9 cellular contexts compared by ENCODE assay signal in genomic region chr9:115373000-115373709, GRCh38.
DNase-seq lines count a peak whose midpoint lies in the region; ATAC-seq, FAIRE-seq and TF ChIP-seq lines count a peak whose summit lies in the region.
"Had no signal": no experiment of that assay in that cellular context is flagged by ENCODE, and none has a peak within 500 bp of the region (broad histone marks: within the 10 kb centered on the region; RNA-seq: fewer than 3 reads in every experiment).

No MANE protein-coding gene starts in this region.

- no peaks in the 10 kb centered on the region for H3K79me2 ChIP-seq in K562 (ENCODE audit: control insufficient read depth, insufficient read depth, low read length)

- CTCF ChIA-PET in K562 (lab: Yijun Ruan, JAX; ENCODE audit: low intra/inter-chr PET ratio): no interaction called here

- H3K27ac Mint-ChIP-seq in activated naive CD8-positive, alpha-beta T cell treated with anti-CD3 and anti-CD28 coated beads, Interleukin-2, amount 50 U/mL, for 24 hours: no peak overlapping the region
- H3K27ac Mint-ChIP-seq in activated naive CD8-positive, alpha-beta T cell treated with anti-CD3 and anti-CD28 coated beads for 36 hours: no peak overlapping the region

- H3K4me3 Mint-ChIP-seq in activated naive CD8-positive, alpha-beta T cell treated with anti-CD3 and anti-CD28 coated beads, Interleukin-2, amount 50 U/mL, for 24 hours: no peak overlapping the region
- no peak overlapping the region for H3K4me3 Mint-ChIP-seq in activated naive CD8-positive, alpha-beta T cell treated with anti-CD3 and anti-CD28 coated beads for 36 hours
- H3K4me3 Mint-ChIP-seq: central memory CD8-positive, alpha-beta T cell had no signal

- TF ChIP-seq CTCF in K562 (IDR thresholded peaks at IDR 0.05 in 2 of 3, conservative IDR thresholded peaks at IDR 0.05 in 1 of 3; ENCODE audit: insufficient read depth in 2 of 3, low read depth in 1 of 3, low read length in 3 of 3): no peak

- H3K9me3 ChIP-seq in K562 (replicated peaks; ENCODE audit: control insufficient read depth, insufficient read depth, low read depth, low read length): peaks cover 2% of the 10 kb centered on the region; the same call in 1 of the 2 replicates

- no peaks in the 10 kb centered on the region for H3K36me3 ChIP-seq in K562 (ENCODE audit: control insufficient read depth, insufficient read depth, low read length)

- WGBS in K562 (ENCODE audit: insufficient coverage, low coverage, missing lambda C conversion rate): 0% methylated on average over 6 of the region's 6 CpGs

- H3K9me1 ChIP-seq in K562 (ENCODE audit: control insufficient read depth, insufficient read depth, low read length): no peaks in the 10 kb centered on the region

- no peaks in the 10 kb centered on the region for H3K36me3 Mint-ChIP-seq in activated naive CD8-positive, alpha-beta T cell treated with anti-CD3 and anti-CD28 coated beads, Interleukin-2, amount 50 U/mL, for 24 hours (ENCODE audit: low read depth)
- no peaks in the 10 kb centered on the region for H3K36me3 Mint-ChIP-seq in activated naive CD8-positive, alpha-beta T cell treated with anti-CD3 and anti-CD28 coated beads for 36 hours

- peaks cover 4% of the 10 kb centered on the region for H3K27me3 Mint-ChIP-seq in activated naive CD8-positive, alpha-beta T cell treated with anti-CD3 and anti-CD28 coated beads, Interleukin-2, amount 50 U/mL, for 24 hours
- peaks cover 8% of the 10 kb centered on the region for H3K27me3 Mint-ChIP-seq in activated naive CD8-positive, alpha-beta T cell treated with anti-CD3 and anti-CD28 coated beads for 36 hours

- TF ChIP-seq POLR2A in K562 (conservative IDR thresholded peaks at IDR 0.05): no peak

- FAIRE-seq in K562 (lab: Jason Lieb, UNC): no peak

- in situ Hi-C loops in K562 (cut with MboI) (no loop called here), KBM-7 (cut with MboI; ENCODE audit: low pct_unique_long_range_greater_than_20kb, low sequenced_read_pairs) (no loop called here)

- TF ChIP-seq RAD21 in K562 (CRISPR knock-in tag; conservative IDR thresholded peaks at IDR 0.05 in 1 of 2, IDR thresholded peaks at IDR 0.05 in 1 of 2): no peak

- POLR2A ChIA-PET in K562 (lab: Yijun Ruan, JAX): no interaction called here

- peaks cover 2% of the 10 kb centered on the region for H3K4me1 Mint-ChIP-seq in activated naive CD8-positive, alpha-beta T cell treated with anti-CD3 and anti-CD28 coated beads, Interleukin-2, amount 50 U/mL, for 24 hours
- no peaks in the 10 kb centered on the region for H3K4me1 Mint-ChIP-seq in activated naive CD8-positive, alpha-beta T cell treated with anti-CD3 and anti-CD28 coated beads for 36 hours
- H3K4me1 Mint-ChIP-seq: central memory CD8-positive, alpha-beta T cell had no signal

- DNase-seq in activated naive CD8-positive, alpha-beta T cell treated with anti-CD3 and anti-CD28 coated beads, Interleukin-2, amount 50 U/mL, for 24 hours: peak; percentile 13
- no peak for DNase-seq in activated naive CD8-positive, alpha-beta T cell treated with anti-CD3 and anti-CD28 coated beads for 36 hours
- no peak for DNase-seq in K562 (ENCODE audit: extremely low read depth in 1 of 4, low spot score in 3 of 4)
- DNase-seq in stimulated activated CD4-positive, alpha-beta T cell treated with anti-CD3 and anti-CD28 coated beads, Interleukin-2, amount 100 ng/mL, for 24 hours: peak; percentile 31 to 41
- no peak for DNase-seq in occipital lobe (lab: John Stamatoyannopoulos, UW)
- DNase-seq in activated CD8-positive, alpha-beta memory T cell treated with anti-CD3 and anti-CD28 coated beads, Interleukin-2, amount 50 U/mL, for 4 hours: no peak
- no peak for DNase-seq in KBM-7

- peak; percentile 86 for ATAC-seq in activated naive CD8-positive, alpha-beta T cell treated with anti-CD3 and anti-CD28 coated beads, Interleukin-2, amount 50 U/mL, for 24 hours
- peak; percentile 96 for ATAC-seq in HG03175 (IDR thresholded peaks at IDR 0.05; ENCODE audit: unreplicated experiment)
- ATAC-seq in K562: no peak

- H3K9me3 Mint-ChIP-seq in activated naive CD8-positive, alpha-beta T cell treated with anti-CD3 and anti-CD28 coated beads, Interleukin-2, amount 50 U/mL, for 24 hours: peaks cover 13% of the 10 kb centered on the region
- peaks cover 7% of the 10 kb centered on the region for H3K9me3 Mint-ChIP-seq in activated naive CD8-positive, alpha-beta T cell treated with anti-CD3 and anti-CD28 coated beads for 36 hours

- intact Hi-C loops in K562 (cut with micrococcal nuclease): no loop called here

- no peak overlapping the region for H3K4me3 ChIP-seq in K562

- no peak overlapping the region for H2AFZ ChIP-seq in K562 (ENCODE audit: low read depth, low read length)

- no peak for TF ChIP-seq EP300 in K562 (IDR thresholded peaks at IDR 0.05; ENCODE audit: low read length)

- no peaks in the 10 kb centered on the region for H3K4me1 ChIP-seq in K562 (replicated peaks in 1 of 2; ENCODE audit: control insufficient read depth in 2 of 2, insufficient read depth in 2 of 2, low read length in 2 of 2)

- H3K9ac ChIP-seq in K562 (ENCODE audit: insufficient read depth in 1 of 2, low read depth in 2 of 2, low read length in 2 of 2): no peak overlapping the region

- H4K20me1 ChIP-seq in K562 (replicated peaks; ENCODE audit: control insufficient read depth, insufficient read depth, low read length): no peaks in the 10 kb centered on the region

- H3K27me3 ChIP-seq in K562 (ENCODE audit: control insufficient read depth in 2 of 2, insufficient read depth in 2 of 2, low read length in 2 of 2): no peaks in the 10 kb centered on the region

- no peak overlapping the region for H3K4me2 ChIP-seq in K562 (ENCODE audit: insufficient read depth, low read length)

- no peak overlapping the region for H3K27ac ChIP-seq in K562 (ENCODE audit: extremely low read depth, low read depth, low read length)

- BruUV-seq in K562 (replicated peaks; lab: Mats Ljungman, UMichigan): no TSS peak

TF ChIP-seq in K562, 482 proteins besides CTCF, POLR2A, EP300 and RAD21:
- TF ChIP-seq ZNF79 (CRISPR knock-in tag; IDR thresholded peaks at IDR 0.05; ENCODE audit: low read depth) (no peak), FOSL1 (tag; conservative IDR thresholded peaks at IDR 0.05) (peak; percentile 59), KLF1 (tag; IDR thresholded peaks at IDR 0.05) (no peak)
TF ChIP-seq in K562: peak in this region for 1.

Comparison
In these comparisons a context has a peak if more than half of its experiments do, and no peak if none do; other contexts are left out.
1. DNase-seq: peak in activated naive CD8-positive, alpha-beta T cell treated with anti-CD3 and anti-CD28 coated beads, Interleukin-2, amount 50 U/mL, for 24 hours (single experiment) and stimulated activated CD4-positive, alpha-beta T cell treated with anti-CD3 and anti-CD28 coated beads, Interleukin-2, amount 100 ng/mL, for 24 hours (2 of 2); none in activated naive CD8-positive, alpha-beta T cell treated with anti-CD3 and anti-CD28 coated beads for 36 hours (single experiment), K562 (0 of 4), occipital lobe (single experiment), activated CD8-positive, alpha-beta memory T cell treated with anti-CD3 and anti-CD28 coated beads, Interleukin-2, amount 50 U/mL, for 4 hours (single experiment) and KBM-7 (single experiment).